In genomic region chr22:50249382-50250248, GRCh38 we compare ENCODE assay signal across 8 cellular contexts. TPM values are rescaled to one million over a fixed set of nuclear protein-coding genes. Genes with fewer than 3 reads are reported as not detected.
A peak's percentile ranks its signal among the peaks of the same experiment; 100 is the strongest.
DNase-seq lines count a peak whose midpoint lies in the region; ATAC-seq and TF ChIP-seq lines count a peak whose summit lies in the region.
"Had no signal": no experiment of that assay in that cellular context is flagged by ENCODE, and none has a peak within 500 bp of the region (broad histone marks: within the 10 kb centered on the region; RNA-seq: fewer than 3 reads in every experiment).

No MANE protein-coding gene starts in this region.

- H3K36me3 ChIP-seq in HUES48 (ENCODE audit: control insufficient read depth, insufficient read depth, low read length) = peaks cover 12% of the 10 kb centered on the region
- H3K36me3 ChIP-seq in adipocyte (ENCODE audit: control insufficient read depth, insufficient read depth, low read length, severe bottlenecking) = peaks cover 17% of the 10 kb centered on the region
- H3K36me3 ChIP-seq in psoas muscle (ENCODE audit: insufficient read depth in 1 of 2, low read depth in 1 of 2) = peaks cover 0 to 54% of the 10 kb centered on the region in 2 donors

- ATAC-seq in psoas muscle (no peak), GM21529 (IDR thresholded peaks at IDR 0.05; ENCODE audit: unreplicated experiment) (no peak)

- no peak for DNase-seq in adipocyte (ENCODE audit: low read depth)
- peak in 1 of 2 donors; percentile 54 for DNase-seq in psoas muscle
- DNase-seq in NOMO-1 treated with dmso at 0.1 percent for 144 hours (lab: John Stamatoyannopoulos, UW; ENCODE audit: unreplicated experiment) = no peak
- DNase-seq: activated CD4-positive, CD25-positive, alpha-beta regulatory T cell; foreskin keratinocyte; NCI-H1092 had no signal

- H3K4me3 ChIP-seq in HUES48 (ENCODE audit: low read depth, low read length) (peak overlapping the region; percentile 80; the same call in 1 of the 2 replicates), adipocyte (ENCODE audit: low read length) (peak overlapping the region; percentile 89), psoas muscle (peak overlapping the region; percentile 70)

- intact Hi-C loops in psoas muscle (cut with DNase I) = loop anchor here (2.0 to 10.0 kb wide), 5 partner anchors 53 to 255 kb away; partner anchors contain the start of genes DENND6B (in 1 of the 2), LMF2 (in 1 of the 2), NCAPH2 (in 1 of the 2) and PPP6R2 (in 1 of the 2)

- H3K9me3 ChIP-seq in HUES48 (ENCODE audit: control insufficient read depth, insufficient read depth, low read length) (no peaks in the 10 kb centered on the region), adipocyte (ENCODE audit: control insufficient read depth, low read length) (no peaks in the 10 kb centered on the region), psoas muscle (no peaks in the 10 kb centered on the region)

- 75 to 86% (median 76%) methylated on average over 28 to 29 of the region's 29 CpGs for WGBS in psoas muscle, 3 donors

- no peak for TF ChIP-seq CTCF in psoas muscle (IDR thresholded peaks at IDR 0.05)

- H3K4me1 ChIP-seq in HUES48 (ENCODE audit: control insufficient read depth, insufficient read depth, low read length) (peaks cover 7% of the 10 kb centered on the region), adipocyte (ENCODE audit: control insufficient read depth, insufficient read depth, low read length) (peaks cover 21% of the 10 kb centered on the region), psoas muscle (peaks cover 28% of the 10 kb centered on the region)
- H3K4me1 ChIP-seq: foreskin keratinocyte had no signal

- H3K9ac ChIP-seq in HUES48 (ENCODE audit: low read depth, low read length) (no peak overlapping the region), adipocyte (ENCODE audit: low read length) (peak overlapping the region; percentile 94)

- H3K27me3 ChIP-seq in HUES48 (ENCODE audit: control insufficient read depth, insufficient read depth, low read length) = no peaks in the 10 kb centered on the region
- H3K27me3 ChIP-seq in adipocyte (replicated peaks; ENCODE audit: control insufficient read depth, insufficient read depth, low read length) = no peaks in the 10 kb centered on the region
- no peaks in the 10 kb centered on the region for H3K27me3 ChIP-seq in psoas muscle (ENCODE audit: insufficient read depth in 3 of 3, low read length in 2 of 3)
- H3K27me3 ChIP-seq: foreskin keratinocyte had no signal

- H3K27ac ChIP-seq in HUES48 (ENCODE audit: low read depth, low read length) (no peak overlapping the region), psoas muscle (no peak overlapping the region)
- H3K27ac ChIP-seq: foreskin keratinocyte had no signal

RNA-seq across cellular contexts. Expression of gene HDAC10, which starts 1.4 kb away (rescaled TPM):
- 10 to 100 TPM; 13.5 to 19.4 (median 15.3) TPM for total RNA-seq in psoas muscle
- 1 to 10 TPM; 4.3 to 5.3 (median 5.1) TPM for polyA plus RNA-seq in psoas muscle

RNA-seq across cellular contexts. Expression of gene TUBGCP6, which starts 4.8 kb away (rescaled TPM):
- 10 to 100 TPM; 18.0 to 21.8 (median 19.0) TPM for total RNA-seq in psoas muscle
- 10 to 100 TPM in 2 of 3 donors, 1 to 10 TPM in 1; 9.5 to 11.2 (median 10.6) TPM for polyA plus RNA-seq in psoas muscle

RNA-seq across cellular contexts. Expression of gene MAPK12, which starts 11.9 kb away (rescaled TPM):
- 100 to 1,000 TPM; 107 to 178 (median 145) TPM for total RNA-seq in psoas muscle
- polyA plus RNA-seq in psoas muscle = 100 to 1,000 TPM in 2 of 3 donors, 10 to 100 TPM in 1; 57.4 to 148 (median 131) TPM

RNA-seq across cellular contexts. Expression of gene MAPK11, which starts 20.6 kb away (rescaled TPM):
- 1 to 10 TPM; 4.4 to 6.3 (median 5.4) TPM for total RNA-seq in psoas muscle
- polyA plus RNA-seq in psoas muscle = 1 to 10 TPM; 1.7 to 5.3 (median 4.0) TPM

RNA-seq across cellular contexts. Expression of gene SELENOO, which starts 48.8 kb away (rescaled TPM):
- 10 to 100 TPM in 3 of 4 donors, 1 to 10 TPM in 1; 10.0 to 26.6 (median 15.9) TPM for total RNA-seq in psoas muscle
- polyA plus RNA-seq in psoas muscle = 10 to 100 TPM; 18.0 to 22.3 (median 20.6) TPM
